8 cellular contexts compared by ENCODE assay signal in the genomic region with DNA sequence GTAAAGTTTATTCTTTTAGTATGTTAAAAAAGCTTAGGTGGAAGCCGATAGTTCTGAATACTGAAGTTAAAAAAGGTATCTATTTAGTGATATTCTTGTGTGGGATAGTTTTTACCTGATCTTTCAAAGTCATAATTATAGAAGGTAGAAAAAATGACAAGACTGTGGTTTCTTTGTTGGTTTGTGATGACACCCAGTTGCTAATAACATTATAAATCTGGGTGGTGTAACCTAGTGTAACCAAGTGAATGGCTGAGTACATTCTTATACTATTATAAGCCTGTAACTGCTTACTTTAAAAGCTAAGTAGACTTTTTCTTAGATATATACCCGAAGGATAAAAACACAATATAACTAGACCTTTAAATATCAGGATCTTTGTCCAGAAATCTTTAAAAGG. TPM values are rescaled to one million over a fixed set of nuclear protein-coding genes. Genes with fewer than 3 reads are reported as not detected.
DNase-seq lines count a peak whose midpoint lies in the region; ATAC-seq and TF ChIP-seq lines count a peak whose summit lies in the region.

No MANE protein-coding gene starts in this region.

- TF ChIP-seq CTCF in WI38 (IDR thresholded peaks at IDR 0.05; ENCODE audit: low read depth, low read length) (no peak), hepatocyte (IDR thresholded peaks at IDR 0.05; ENCODE audit: poor library complexity) (no peak), suprapubic skin (IDR thresholded peaks at IDR 0.05) (no peak), omental fat pad (IDR thresholded peaks at IDR 0.05) (no peak)

- no peak overlapping the region for H2AFZ ChIP-seq in hepatocyte

- peak overlapping the region; percentile 94 for H3K27ac Mint-ChIP-seq in activated naive CD4-positive, alpha-beta T cell treated with anti-CD3 and anti-CD28 coated beads, Interleukin-2, amount 10 ng/mL, durations not matched to agents 7 days and 5 days

- H3K27ac ChIP-seq in hepatocyte (peak overlapping the region; percentile 98), suprapubic skin (peak overlapping the region; percentile 100)

- peak overlapping the region; percentile 91 for H3K4me3 Mint-ChIP-seq in activated naive CD4-positive, alpha-beta T cell treated with anti-CD3 and anti-CD28 coated beads, Interleukin-2, amount 10 ng/mL, durations not matched to agents 7 days and 5 days

- H3K4me2 ChIP-seq in hepatocyte: peak overlapping the region; percentile 83

- H3K4me1 ChIP-seq in hepatocyte (ENCODE audit: insufficient read depth) (peaks cover 31% of the 10 kb centered on the region), suprapubic skin (peaks cover 53% of the 10 kb centered on the region)

- H3K36me3 ChIP-seq in hepatocyte (replicated peaks; ENCODE audit: insufficient read depth, low read depth): no peaks in the 10 kb centered on the region
- no peaks in the 10 kb centered on the region for H3K36me3 ChIP-seq in suprapubic skin

- no peaks in the 10 kb centered on the region for H3K9me3 Mint-ChIP-seq in activated naive CD4-positive, alpha-beta T cell treated with anti-CD3 and anti-CD28 coated beads, Interleukin-2, amount 10 ng/mL, durations not matched to agents 7 days and 5 days

- H3K4me3 ChIP-seq in WI38 (ENCODE audit: low read depth, low read length): peak overlapping the region; percentile 77
- peak overlapping the region; percentile 47 for H3K4me3 ChIP-seq in hepatocyte
- peak overlapping the region; percentile 92 for H3K4me3 ChIP-seq in suprapubic skin

- peaks cover 64% of the 10 kb centered on the region for H3K4me1 Mint-ChIP-seq in activated naive CD4-positive, alpha-beta T cell treated with anti-CD3 and anti-CD28 coated beads, Interleukin-2, amount 10 ng/mL, durations not matched to agents 7 days and 5 days

- no peak for TF ChIP-seq POLR2A in suprapubic skin (IDR thresholded peaks at IDR 0.05)

- TF ChIP-seq EP300 in suprapubic skin (IDR thresholded peaks at IDR 0.05): no peak

- no peaks in the 10 kb centered on the region for H3K9me3 ChIP-seq in hepatocyte (ENCODE audit: low read depth)
- H3K9me3 ChIP-seq in suprapubic skin: no peaks in the 10 kb centered on the region

- H3K9me2 ChIP-seq in hepatocyte (replicated peaks; ENCODE audit: insufficient read depth): no peaks in the 10 kb centered on the region

- WGBS in hepatocyte (ENCODE audit: low lambda C conversion rate, missing lambda C conversion rate): 18% methylated on average over 2 of the region's 2 CpGs
- WGBS in suprapubic skin: 6% methylated on average over 2 of the region's 2 CpGs

- H3K27me3 Mint-ChIP-seq in activated naive CD4-positive, alpha-beta T cell treated with anti-CD3 and anti-CD28 coated beads, Interleukin-2, amount 10 ng/mL, durations not matched to agents 7 days and 5 days: peaks cover 8% of the 10 kb centered on the region

- no peak for ATAC-seq in activated CD4-positive, CD25-positive, alpha-beta regulatory T cell treated with anti-CD3 and anti-CD28 coated beads, Interleukin-2, amount 50 U/mL, for 24 hours
- ATAC-seq in omental fat pad (ENCODE audit: low FRiP score): no peak

- peaks cover 60% of the 10 kb centered on the region for H4K20me1 ChIP-seq in hepatocyte (ENCODE audit: insufficient read depth, poor library complexity, severe bottlenecking)

- DNase-seq in activated naive CD4-positive, alpha-beta T cell treated with anti-CD3 and anti-CD28 coated beads, Interleukin-2, amount 10 ng/mL, durations not matched to agents 7 days and 5 days: no peak
- DNase-seq in activated naive CD4-positive, alpha-beta T cell (lab: John Stamatoyannopoulos, UW): no peak
- DNase-seq in hepatocyte (ENCODE audit: low spot score): no peak
- no peak for DNase-seq in suprapubic skin (ENCODE audit: low spot score in 2 of 2)
- no peak for DNase-seq in omental fat pad (ENCODE audit: low spot score)
- DNase-seq in retina: no peak

- H3K79me2 ChIP-seq in hepatocyte: peaks cover 75% of the 10 kb centered on the region

- CTCF ChIA-PET in activated naive CD4-positive, alpha-beta T cell treated with anti-CD3 and anti-CD28 coated beads, Interleukin-2, amount 10 ng/mL, durations not matched to agents 7 days and 5 days (lab: Charles Lee): interaction anchor here (1.3 to 3.9 kb wide), 2 partner anchors 95 to 99 kb away, joined by 5 to 23 read pairs; no protein-coding TSS in a partner anchor

- H3K36me3 Mint-ChIP-seq in activated naive CD4-positive, alpha-beta T cell treated with anti-CD3 and anti-CD28 coated beads, Interleukin-2, amount 10 ng/mL, durations not matched to agents 7 days and 5 days: peaks cover 38% of the 10 kb centered on the region

- no peaks in the 10 kb centered on the region for H3K27me3 ChIP-seq in hepatocyte
- H3K27me3 ChIP-seq in suprapubic skin: no peaks in the 10 kb centered on the region

RNA-seq across cellular contexts. Expression of gene CDK13, which starts 2.3 kb away (rescaled TPM):
- 71.8 and 76.0 TPM in 2 replicates for total RNA-seq in hepatocyte
- 36.1 and 36.7 TPM in 2 replicates for polyA plus RNA-seq in hepatocyte
- 100 to 1,000 TPM in 1 of 4 donors, 10 to 100 TPM in 3; 47.1 to 123 (median 75.5) TPM for total RNA-seq in suprapubic skin
- 10 to 100 TPM; 53.9 to 93.6 (median 60.3) TPM for total RNA-seq in omental fat pad
